ENCODE assay signal across 1 cellular context in genomic region chr6:167963589-167964057, GRCh38.
TF ChIP-seq lines count a peak whose summit lies in the region.

No MANE protein-coding gene starts in this region.

TF ChIP-seq in HepG2, 621 proteins besides CTCF, POLR2A, EP300 and RAD21 (continued from another document and continues in another):
- peak; percentile 93 for TF ChIP-seq ZNF574 (CRISPR knock-in tag; IDR thresholded peaks at IDR 0.05)
- TF ChIP-seq AFF4 (CRISPR knock-in tag; IDR thresholded peaks at IDR 0.05): no peak
- peak; percentile 64 for TF ChIP-seq ZBTB21 (CRISPR knock-in tag; IDR thresholded peaks at IDR 0.05)
- no peak for TF ChIP-seq NCOA5 (CRISPR knock-in tag; IDR thresholded peaks at IDR 0.05)
- TF ChIP-seq NFE2L1 (CRISPR knock-in tag; IDR thresholded peaks at IDR 0.05; ENCODE audit: borderline replicate concordance): no peak
- TF ChIP-seq IRX3 (CRISPR knock-in tag; IDR thresholded peaks at IDR 0.05; ENCODE audit: borderline replicate concordance, low read depth): no peak; the same call in 1 of the 2 replicates
- peak; percentile 57; the same call in 1 of the 2 replicates for TF ChIP-seq KDM4B (CRISPR knock-in tag; IDR thresholded peaks at IDR 0.05)
- peak; percentile 91 for TF ChIP-seq ZBTB43 (CRISPR knock-in tag; conservative IDR thresholded peaks at IDR 0.05)
- TF ChIP-seq ZNF263 (CRISPR knock-in tag; IDR thresholded peaks at IDR 0.05): peak; percentile 46; the same call in 1 of the 2 replicates
- TF ChIP-seq TERF1 (CRISPR knock-in tag; IDR thresholded peaks at IDR 0.05): no peak
- TF ChIP-seq POLR2AphosphoS2 (IDR thresholded peaks at IDR 0.05; ENCODE audit: low read depth, low read length): no peak
- TF ChIP-seq MZF1 (CRISPR knock-in tag; IDR thresholded peaks at IDR 0.05; ENCODE audit: borderline replicate concordance): no peak
- TF ChIP-seq ASH2L (IDR thresholded peaks at IDR 0.05; ENCODE audit: insufficient read length, low read depth, low read length): peak; percentile 19
- no peak for TF ChIP-seq MAFK (conservative IDR thresholded peaks at IDR 0.05 in 1 of 2, IDR thresholded peaks at IDR 0.05 in 1 of 2; ENCODE audit: low read length in 2 of 2)
- TF ChIP-seq ZNF142 (CRISPR knock-in tag; IDR thresholded peaks at IDR 0.05): peak; percentile 54; the same call in 1 of the 2 replicates
- peak; percentile 90 for TF ChIP-seq RXRB (CRISPR knock-in tag; IDR thresholded peaks at IDR 0.05; ENCODE audit: borderline replicate concordance)
- no peak for TF ChIP-seq PAWR (CRISPR knock-in tag; IDR thresholded peaks at IDR 0.05; ENCODE audit: borderline replicate concordance)
- TF ChIP-seq ZMYM2 (CRISPR knock-in tag; IDR thresholded peaks at IDR 0.05): no peak
- no peak for TF ChIP-seq CREB1 (IDR thresholded peaks at IDR 0.05)
- peak; percentile 31; the same call in 1 of the 2 replicates for TF ChIP-seq CREB1 (CRISPR knock-in tag; IDR thresholded peaks at IDR 0.05)
- no peak for TF ChIP-seq RFXAP (CRISPR knock-in tag; IDR thresholded peaks at IDR 0.05; ENCODE audit: borderline replicate concordance)
- no peak for TF ChIP-seq EZH2 (conservative IDR thresholded peaks at IDR 0.05; ENCODE audit: low read depth, low read length)
- no peak for TF ChIP-seq NONO (IDR thresholded peaks at IDR 0.05)
- TF ChIP-seq NONO (CRISPR knock-in tag; conservative IDR thresholded peaks at IDR 0.05): no peak; the same call in 1 of the 2 replicates
- TF ChIP-seq KDM3A (CRISPR knock-in tag; IDR thresholded peaks at IDR 0.05; ENCODE audit: low read depth): 0 out of 2 replicates have a peak, but pooled peaks have one; percentile 61
- no peak for TF ChIP-seq ARID4A (CRISPR knock-in tag; IDR thresholded peaks at IDR 0.05; ENCODE audit: borderline replicate concordance)
- TF ChIP-seq ZFP36 (IDR thresholded peaks at IDR 0.05; ENCODE audit: borderline replicate concordance, low read depth, low read length, partially characterized antibody): no peak
- no peak for TF ChIP-seq KLF11 (CRISPR knock-in tag; IDR thresholded peaks at IDR 0.05)
- peak; percentile 86 for TF ChIP-seq HDAC2 (CRISPR knock-in tag; IDR thresholded peaks at IDR 0.05)
- peak; percentile 54; the same call in 1 of the 2 replicates for TF ChIP-seq TCF7L2 (IDR thresholded peaks at IDR 0.05; ENCODE audit: low read depth, low read length)
- 0 out of 2 replicates have a peak, but pooled peaks have one; percentile 60 for TF ChIP-seq RARG (CRISPR knock-in tag; IDR thresholded peaks at IDR 0.05; ENCODE audit: low read depth)
- no peak for TF ChIP-seq ZNF720 (CRISPR knock-in tag; IDR thresholded peaks at IDR 0.05)
- peak; percentile 98 for TF ChIP-seq ARID5B (CRISPR knock-in tag; IDR thresholded peaks at IDR 0.05)
- TF ChIP-seq KLF9 (CRISPR knock-in tag; IDR thresholded peaks at IDR 0.05; ENCODE audit: low read depth): no peak
- TF ChIP-seq RARA (CRISPR knock-in tag; IDR thresholded peaks at IDR 0.05): peak; percentile 95
- no peak for TF ChIP-seq NFE2L2 (IDR thresholded peaks at IDR 0.05; ENCODE audit: low read length)
